In the genomic region with DNA sequence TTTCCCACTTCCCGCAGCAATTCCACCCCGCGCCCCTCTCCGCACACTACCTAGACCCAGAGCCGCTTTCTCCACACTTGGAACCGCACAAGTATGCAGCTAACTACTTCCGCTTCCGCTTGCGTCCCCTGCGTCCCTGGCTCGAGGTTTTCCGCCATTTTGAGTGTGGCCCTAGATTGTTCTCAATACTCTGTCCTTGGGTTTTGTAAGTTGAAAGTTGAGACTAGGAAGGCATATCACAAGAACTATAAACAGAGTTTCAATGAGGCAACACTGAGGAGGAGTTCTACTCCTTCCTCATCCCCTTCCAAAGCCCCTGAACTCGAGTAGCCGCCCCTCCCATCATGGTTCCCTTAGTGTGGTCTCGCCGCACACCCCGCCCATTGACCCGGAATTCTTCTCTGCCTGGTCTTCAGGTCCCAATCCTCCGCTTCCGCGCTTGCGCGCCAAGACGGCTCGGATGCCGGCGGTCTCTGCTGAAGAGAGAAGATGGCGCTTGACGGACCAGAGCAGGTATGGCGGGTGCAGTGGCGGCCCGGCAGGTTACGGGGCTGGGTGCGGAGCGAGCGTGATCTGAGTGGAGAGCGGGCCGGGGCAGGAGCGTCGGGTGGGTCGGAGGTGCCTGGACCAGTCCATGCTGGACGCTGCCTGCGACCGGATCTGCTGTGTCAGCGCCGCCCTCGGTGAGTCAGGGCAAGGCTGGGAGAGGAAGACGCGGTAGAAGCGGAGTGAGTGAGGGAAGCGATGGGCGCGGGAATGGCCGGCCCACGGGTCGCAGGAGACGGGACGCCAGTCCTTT, we compare ENCODE assay signal across 1 cellular context.
A peak's percentile ranks its signal among the peaks of the same experiment; 100 is the strongest.
TF ChIP-seq lines count a peak whose summit lies in the region.

A gene with protein sequence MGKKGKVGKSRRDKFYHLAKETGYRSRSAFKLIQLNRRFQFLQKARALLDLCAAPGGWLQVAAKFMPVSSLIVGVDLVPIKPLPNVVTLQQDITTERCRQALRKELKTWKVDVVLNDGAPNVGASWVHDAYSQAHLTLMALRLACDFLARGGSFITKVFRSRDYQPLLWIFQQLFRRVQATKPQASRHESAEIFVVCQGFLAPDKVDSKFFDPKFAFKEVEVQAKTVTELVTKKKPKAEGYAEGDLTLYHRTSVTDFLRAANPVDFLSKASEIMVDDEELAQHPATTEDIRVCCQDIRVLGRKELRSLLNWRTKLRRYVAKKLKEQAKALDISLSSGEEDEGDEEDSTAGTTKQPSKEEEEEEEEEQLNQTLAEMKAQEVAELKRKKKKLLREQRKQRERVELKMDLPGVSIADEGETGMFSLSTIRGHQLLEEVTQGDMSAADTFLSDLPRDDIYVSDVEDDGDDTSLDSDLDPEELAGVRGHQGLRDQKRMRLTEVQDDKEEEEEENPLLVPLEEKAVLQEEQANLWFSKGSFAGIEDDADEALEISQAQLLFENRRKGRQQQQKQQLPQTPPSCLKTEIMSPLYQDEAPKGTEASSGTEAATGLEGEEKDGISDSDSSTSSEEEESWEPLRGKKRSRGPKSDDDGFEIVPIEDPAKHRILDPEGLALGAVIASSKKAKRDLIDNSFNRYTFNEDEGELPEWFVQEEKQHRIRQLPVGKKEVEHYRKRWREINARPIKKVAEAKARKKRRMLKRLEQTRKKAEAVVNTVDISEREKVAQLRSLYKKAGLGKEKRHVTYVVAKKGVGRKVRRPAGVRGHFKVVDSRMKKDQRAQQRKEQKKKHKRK (minus strand): TSS at position 662 of the 799 bp plus-strand sequence. CDS start 761 bp downstream, outside the sequence.
TSS of gene PSMC5 (plus strand) at position 430 of the 799 bp plus-strand sequence. CDS start at position 490, 60 bp downstream.

TF ChIP-seq in HepG2, 621 proteins besides CTCF, POLR2A, EP300 and RAD21 (continued from another document):
- TF ChIP-seq ZNF570 (CRISPR knock-in tag; IDR thresholded peaks at IDR 0.05; ENCODE audit: borderline replicate concordance), result peak; percentile 93; the same call in 1 of the 2 replicates
- peak; percentile 55; the same call in 1 of the 2 replicates for TF ChIP-seq ZNF446 (CRISPR knock-in tag; IDR thresholded peaks at IDR 0.05)
- TF ChIP-seq ATF1 (CRISPR knock-in tag; IDR thresholded peaks at IDR 0.05), result peak; percentile 91
- no peak for TF ChIP-seq ZNF354B (CRISPR knock-in tag; IDR thresholded peaks at IDR 0.05)
- peak; percentile 99 for TF ChIP-seq CHCHD3 (CRISPR knock-in tag; IDR thresholded peaks at IDR 0.05)
- no peak for TF ChIP-seq ZBTB21 (CRISPR knock-in tag; IDR thresholded peaks at IDR 0.05)
- TF ChIP-seq, protein P1, sequence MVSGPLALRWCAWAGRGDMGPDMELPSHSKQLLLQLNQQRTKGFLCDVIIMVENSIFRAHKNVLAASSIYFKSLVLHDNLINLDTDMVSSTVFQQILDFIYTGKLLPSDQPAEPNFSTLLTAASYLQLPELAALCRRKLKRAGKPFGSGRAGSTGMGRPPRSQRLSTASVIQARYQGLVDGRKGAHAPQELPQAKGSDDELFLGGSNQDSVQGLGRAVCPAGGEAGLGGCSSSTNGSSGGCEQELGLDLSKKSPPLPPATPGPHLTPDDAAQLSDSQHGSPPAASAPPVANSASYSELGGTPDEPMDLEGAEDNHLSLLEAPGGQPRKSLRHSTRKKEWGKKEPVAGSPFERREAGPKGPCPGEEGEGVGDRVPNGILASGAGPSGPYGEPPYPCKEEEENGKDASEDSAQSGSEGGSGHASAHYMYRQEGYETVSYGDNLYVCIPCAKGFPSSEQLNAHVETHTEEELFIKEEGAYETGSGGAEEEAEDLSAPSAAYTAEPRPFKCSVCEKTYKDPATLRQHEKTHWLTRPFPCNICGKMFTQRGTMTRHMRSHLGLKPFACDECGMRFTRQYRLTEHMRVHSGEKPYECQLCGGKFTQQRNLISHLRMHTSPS (CRISPR knock-in tag; IDR thresholded peaks at IDR 0.05; ENCODE audit: low read depth), result peak; percentile 82; the same call in 1 of the 2 replicates
- no peak for TF ChIP-seq ZBTB14 (CRISPR knock-in tag; IDR thresholded peaks at IDR 0.05)
- TF ChIP-seq DR1 (CRISPR knock-in tag; IDR thresholded peaks at IDR 0.05), result peak; percentile 77
- no peak for TF ChIP-seq FLYWCH1 (CRISPR knock-in tag; IDR thresholded peaks at IDR 0.05)
- TF ChIP-seq HMG20B (CRISPR knock-in tag; conservative IDR thresholded peaks at IDR 0.05), result no peak
- TF ChIP-seq EZH2 (conservative IDR thresholded peaks at IDR 0.05; ENCODE audit: low read depth, low read length), result no peak
- TF ChIP-seq ZNF451 (CRISPR knock-in tag; IDR thresholded peaks at IDR 0.05), result peak; percentile 98
- TF ChIP-seq JARID2 (CRISPR knock-in tag; IDR thresholded peaks at IDR 0.05; ENCODE audit: insufficient replicate concordance), result peak; percentile 53
- TF ChIP-seq ZC3H13 (CRISPR knock-in tag; IDR thresholded peaks at IDR 0.05), result peak; percentile 86; the same call in 1 of the 2 replicates
- TF ChIP-seq RBFOX2 (IDR thresholded peaks at IDR 0.05; ENCODE audit: low read depth, low read length), result peak; percentile 95
- peak; percentile 48; the same call in 1 of the 2 replicates for TF ChIP-seq ZNF24 (IDR thresholded peaks at IDR 0.05)
- TF ChIP-seq ZNF589 (CRISPR knock-in tag; conservative IDR thresholded peaks at IDR 0.05), result peak; percentile 48; the same call in 1 of the 2 replicates
- TF ChIP-seq NFATC3 (CRISPR knock-in tag; IDR thresholded peaks at IDR 0.05), result peak; percentile 92
- peak; percentile 62 for TF ChIP-seq NCOA2 (CRISPR knock-in tag; IDR thresholded peaks at IDR 0.05)
- TF ChIP-seq, protein P2, sequence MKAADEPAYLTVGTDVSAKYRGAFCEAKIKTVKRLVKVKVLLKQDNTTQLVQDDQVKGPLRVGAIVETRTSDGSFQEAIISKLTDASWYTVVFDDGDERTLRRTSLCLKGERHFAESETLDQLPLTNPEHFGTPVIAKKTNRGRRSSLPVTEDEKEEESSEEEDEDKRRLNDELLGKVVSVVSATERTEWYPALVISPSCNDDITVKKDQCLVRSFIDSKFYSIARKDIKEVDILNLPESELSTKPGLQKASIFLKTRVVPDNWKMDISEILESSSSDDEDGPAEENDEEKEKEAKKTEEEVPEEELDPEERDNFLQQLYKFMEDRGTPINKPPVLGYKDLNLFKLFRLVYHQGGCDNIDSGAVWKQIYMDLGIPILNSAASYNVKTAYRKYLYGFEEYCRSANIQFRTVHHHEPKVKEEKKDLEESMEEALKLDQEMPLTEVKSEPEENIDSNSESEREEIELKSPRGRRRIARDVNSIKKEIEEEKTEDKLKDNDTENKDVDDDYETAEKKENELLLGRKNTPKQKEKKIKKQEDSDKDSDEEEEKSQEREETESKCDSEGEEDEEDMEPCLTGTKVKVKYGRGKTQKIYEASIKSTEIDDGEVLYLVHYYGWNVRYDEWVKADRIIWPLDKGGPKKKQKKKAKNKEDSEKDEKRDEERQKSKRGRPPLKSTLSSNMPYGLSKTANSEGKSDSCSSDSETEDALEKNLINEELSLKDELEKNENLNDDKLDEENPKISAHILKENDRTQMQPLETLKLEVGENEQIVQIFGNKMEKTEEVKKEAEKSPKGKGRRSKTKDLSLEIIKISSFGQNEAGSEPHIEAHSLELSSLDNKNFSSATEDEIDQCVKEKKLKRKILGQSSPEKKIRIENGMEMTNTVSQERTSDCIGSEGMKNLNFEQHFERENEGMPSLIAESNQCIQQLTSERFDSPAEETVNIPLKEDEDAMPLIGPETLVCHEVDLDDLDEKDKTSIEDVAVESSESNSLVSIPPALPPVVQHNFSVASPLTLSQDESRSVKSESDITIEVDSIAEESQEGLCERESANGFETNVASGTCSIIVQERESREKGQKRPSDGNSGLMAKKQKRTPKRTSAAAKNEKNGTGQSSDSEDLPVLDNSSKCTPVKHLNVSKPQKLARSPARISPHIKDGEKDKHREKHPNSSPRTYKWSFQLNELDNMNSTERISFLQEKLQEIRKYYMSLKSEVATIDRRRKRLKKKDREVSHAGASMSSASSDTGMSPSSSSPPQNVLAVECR (CRISPR knock-in tag; IDR thresholded peaks at IDR 0.05; ENCODE audit: borderline replicate concordance), result peak; percentile 98
- TF ChIP-seq ZNF276 (CRISPR knock-in tag; IDR thresholded peaks at IDR 0.05; ENCODE audit: low read depth), result peak; percentile 87; the same call in 1 of the 2 replicates
- TF ChIP-seq SOX5 (CRISPR knock-in tag; IDR thresholded peaks at IDR 0.05; ENCODE audit: borderline replicate concordance), result peak; percentile 19; the same call in 1 of the 2 replicates
- no peak for TF ChIP-seq CCAR2 (optimal IDR thresholded peaks at IDR 0.05; ENCODE audit: low read depth, low read length)
- peak; percentile 93 for TF ChIP-seq HINFP (CRISPR knock-in tag; IDR thresholded peaks at IDR 0.05; ENCODE audit: low read depth)
